In genomic region chr3:40751652-40752051, GRCh38 we compare ENCODE assay signal across 26 cellular contexts.
"Had no signal": no experiment of that assay in that cellular context is flagged by ENCODE, and none has a peak within 500 bp of the region (broad histone marks: within the 10 kb centered on the region; RNA-seq: fewer than 3 reads in every experiment).

No MANE protein-coding gene starts in this region.

- H3K9me3 ChIP-seq: stomach, suprapubic skin, testis, thoracic aorta, thyroid gland, tibial artery, tibial nerve, transverse colon, upper lobe of left lung, upper lobe of right lung, uterus, vagina had no signal

- H3K4me3 ChIP-seq: stomach, suprapubic skin, testis, thoracic aorta, thyroid gland, tibial artery, tibial nerve, transverse colon, upper lobe of left lung, upper lobe of right lung, uterus, vagina had no signal

- ATAC-seq: stimulated activated effector memory CD8-positive, alpha-beta T cell treated with anti-CD3 and anti-CD28 coated beads, Interleukin-12 subunit alpha, Interleukin-12 subunit beta, amount 100 ng/mL, for 72 hours; stimulated activated memory B cell treated with anti-CD40 and anti-IgM and Interleukin-4, amounts not matched to agents 10 μg/mL and 1 μg/mL and 100 μg/mL, for 72 hours; stimulated activated naive B cell treated with anti-CD40 and anti-IgM and Interleukin-4, amounts not matched to agents 10 μg/mL and 1 μg/mL and 100 μg/mL, for 72 hours; stimulated activated naive CD8-positive, alpha-beta T cell treated with anti-CD3 and anti-CD28 coated beads, Interleukin-15, amount 100 ng/mL, for 72 hours; stimulated activated naive CD8-positive, alpha-beta T cell treated with anti-CD3 and anti-CD28 coated beads, Interleukin-15, Interleukin-2, amounts not matched to agents 100 U/mL and 50 U/mL, for 24 hours; upper lobe of right lung had no signal

- DNase-seq: stimulated activated CD4-positive, alpha-beta T cell treated with anti-CD3 and anti-CD28 coated beads, Interleukin-2, amount 100 ng/mL, for 48 hours; stimulated activated CD4-positive, alpha-beta T cell treated with anti-CD3 and anti-CD28 coated beads, Interleukin-4, amount 100 ng/mL, for 24 hours; stimulated activated CD4-positive, alpha-beta T cell treated with anti-CD3 and anti-CD28 coated beads, Interleukin-4, amount 100 ng/mL, for 4 hours; stimulated activated CD8-positive, alpha-beta memory T cell treated with anti-CD3 and anti-CD28 coated beads, Interleukin-4, amount 100 ng/mL, for 48 hours; stimulated activated naive B cell treated with anti-CD40 and anti-IgM and Interleukin-4, amounts not matched to agents 10 μg/mL and 1 μg/mL and 100 μg/mL, for 72 hours; stimulated activated naive CD4-positive, alpha-beta T cell; stimulated activated naive CD4-positive, alpha-beta T cell treated with Interleukin-2 at 50 U/mL for 16 hours; stimulated activated naive CD8-positive, alpha-beta T cell treated with anti-CD3 and anti-CD28 coated beads, Interleukin-15, amount 100 ng/mL, for 72 hours; stimulated activated naive CD8-positive, alpha-beta T cell treated with anti-CD3 and anti-CD28 coated beads, Interleukin-15, Interleukin-2, amounts not matched to agents 100 U/mL and 50 U/mL, for 24 hours; stomach; substantia nigra; testis; thyroid gland; tibial artery; transverse colon; trophoblast cell; upper lobe of left lung; upper lobe of right lung; uterus had no signal

- H3K27me3 ChIP-seq: stomach, suprapubic skin, testis, thyroid gland, tibial artery, tibial nerve, transverse colon, upper lobe of left lung, upper lobe of right lung, uterus, vagina had no signal

- H3K4me1 ChIP-seq: stomach, testis, tibial artery, tibial nerve, transverse colon, upper lobe of left lung, upper lobe of right lung, uterus, vagina had no signal

- H3K27ac ChIP-seq: stomach, suprapubic skin, testis, thoracic aorta, thyroid gland, tibial artery, tibial nerve, transverse colon, upper lobe of left lung, upper lobe of right lung, uterus, vagina had no signal

- FAIRE-seq: urothelium cell line had no signal

- H3K36me3 ChIP-seq: stomach, suprapubic skin, thoracic aorta, thyroid gland, tibial artery, tibial nerve, transverse colon, upper lobe of left lung, upper lobe of right lung, uterus, vagina had no signal
